Comparison of ENCODE assay signal across 1 cellular context in the genomic region with DNA sequence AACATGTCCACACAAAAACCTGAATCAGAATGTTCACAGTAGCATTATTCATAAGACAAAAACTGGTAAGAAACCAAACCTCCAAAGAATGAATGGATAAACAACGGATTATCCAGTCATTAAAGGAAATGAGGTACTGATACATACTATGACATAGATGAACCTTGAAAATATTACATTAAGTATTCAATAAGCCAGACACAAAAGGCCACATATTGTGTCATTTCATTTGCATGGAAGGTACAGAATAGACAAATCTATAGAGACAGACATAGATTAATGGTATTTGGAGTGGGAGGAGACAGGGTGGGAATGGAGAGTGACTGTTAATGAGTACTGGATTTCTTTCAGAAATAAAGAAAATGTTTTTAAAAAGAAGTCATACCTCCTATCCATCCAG. TPM values are rescaled to one million over a fixed set of nuclear protein-coding genes. Genes with fewer than 3 reads are reported as not detected.
"Had no signal": no experiment of that assay in that cellular context is flagged by ENCODE, and none has a peak within 500 bp of the region (broad histone marks: within the 10 kb centered on the region; RNA-seq: fewer than 3 reads in every experiment).

No MANE protein-coding gene starts in this region.

RNA-seq across cellular contexts. Expression of a gene that starts 39.9 kb away (rescaled TPM):
- total RNA-seq: mesenteric fat pad had no signal
